17 cellular contexts compared by ENCODE assay signal in genomic region chr5:123868267-123868666, GRCh38.
DNase-seq lines count a peak whose midpoint lies in the region; ATAC-seq, FAIRE-seq and TF ChIP-seq lines count a peak whose summit lies in the region.
"Had no signal": no experiment of that assay in that cellular context is flagged by ENCODE, and none has a peak within 500 bp of the region (broad histone marks: within the 10 kb centered on the region; RNA-seq: fewer than 3 reads in every experiment).

No MANE protein-coding gene starts in this region.

- peak; percentile 96 for ATAC-seq in mucosa of descending colon
- no peak for ATAC-seq in HG02970 (IDR thresholded peaks at IDR 0.05; ENCODE audit: low FRiP score, unreplicated experiment)
- ATAC-seq in gastroesophageal sphincter: no peak

- intact Hi-C loops in mucosa of descending colon (cut with DNase I, micrococcal nuclease): no loop called here

- TF ChIP-seq EP300 in gastroesophageal sphincter (IDR thresholded peaks at IDR 0.05): no peak

- H3K4me1 ChIP-seq in mucosa of descending colon (ENCODE audit: low read depth) (peaks cover 4% of the 10 kb centered on the region), gastroesophageal sphincter (peaks cover 0 to 5% (median 4%) of the 10 kb centered on the region in 3 donors)

- peak; percentile 44 for FAIRE-seq in GM19239 (lab: Jason Lieb, UNC)
- FAIRE-seq: endothelial cell of umbilical vein, HTR-8/SVneo had no signal

- H3K27ac ChIP-seq in gastroesophageal sphincter: no peak overlapping the region

- TF ChIP-seq CTCF in mucosa of descending colon (IDR thresholded peaks at IDR 0.05): no peak
- no peak for TF ChIP-seq CTCF in gastroesophageal sphincter (IDR thresholded peaks at IDR 0.05)

- H3K36me3 ChIP-seq in mucosa of descending colon (ENCODE audit: low read depth) (no peaks in the 10 kb centered on the region), gastroesophageal sphincter (no peaks in the 10 kb centered on the region)

- no peak overlapping the region for H3K4me3 ChIP-seq in mucosa of descending colon
- H3K4me3 ChIP-seq in gastroesophageal sphincter: no peak overlapping the region

- no peak for TF ChIP-seq POLR2A in gastroesophageal sphincter (IDR thresholded peaks at IDR 0.05)

- H3K27me3 ChIP-seq in gastroesophageal sphincter: no peaks in the 10 kb centered on the region

- DNase-seq in GM19239 (ENCODE audit: insufficient read length, low spot score): no peak
- peak; percentile 27 to 85 (median 81) for DNase-seq in NCI-H1417 (lab: John Stamatoyannopoulos, UW)
- DNase-seq in NCI-H526 treated with DMSO at 0.1 percent for 48 hours (lab: John Stamatoyannopoulos, UW): peak; percentile 15
- peak in 1 of 3 donors; percentile 55 for DNase-seq in mucosa of descending colon
- no peak for DNase-seq in A172 (ENCODE audit: low spot score)
- DNase-seq: activated CD4-positive, alpha-beta T cell treated with anti-CD3 and anti-CD28 coated beads, Interleukin-2, amount 50 U/mL, for 4 hours; cerebellar nuclear complex; DND-41; GOT3; MM.1S; occipital lobe; SK-N-SH; stimulated activated naive CD4-positive, alpha-beta T cell treated with Interleukin-2 at 50 U/mL for 16 hours had no signal

- H3K9me3 ChIP-seq in mucosa of descending colon: no peaks in the 10 kb centered on the region
- H3K9me3 ChIP-seq in gastroesophageal sphincter: no peaks in the 10 kb centered on the region
- H3K9me3 ChIP-seq: SK-N-SH had no signal

Comparison
In these comparisons a context has a peak if more than half of its experiments do, and no peak if none do; other contexts are left out.
1. DNase-seq: peak in NCI-H1417 (3 of 3) and NCI-H526 treated with DMSO at 0.1 percent for 48 hours (single experiment); none in GM19239 (single experiment) and A172 (single experiment).